Comparison of ENCODE assay signal across 8 cellular contexts in genomic region chr17:67475161-67475887, GRCh38.
DNase-seq lines count a peak whose midpoint lies in the region; ATAC-seq, FAIRE-seq and TF ChIP-seq lines count a peak whose summit lies in the region.

No MANE protein-coding gene starts in this region.

- TF ChIP-seq CTCF in BE2C (IDR thresholded peaks at IDR 0.05; ENCODE audit: low read depth, low read length) (peak; percentile 99), heart left ventricle (IDR thresholded peaks at IDR 0.05) (peak; percentile 70 to 89 (median 84))

- no peaks in the 10 kb centered on the region for H3K27me3 Mint-ChIP-seq in T-cell
- no peaks in the 10 kb centered on the region for H3K27me3 Mint-ChIP-seq in activated naive CD8-positive, alpha-beta T cell treated with anti-CD3 and anti-CD28 coated beads, Interleukin-2, amount 50 U/mL, for 24 hours

- peak overlapping the region; percentile 61 to 65 (median 61) for H3K4me3 Mint-ChIP-seq in T-cell
- peak overlapping the region; percentile 67 for H3K4me3 Mint-ChIP-seq in activated naive CD8-positive, alpha-beta T cell treated with anti-CD3 and anti-CD28 coated beads, Interleukin-2, amount 50 U/mL, for 24 hours

- H3K4me1 ChIP-seq in BE2C (peaks cover 9% of the 10 kb centered on the region), heart left ventricle (peaks cover 0 to 56% (median 21%) of the 10 kb centered on the region in 12 donors)

- no peak for TF ChIP-seq POLR2A in heart left ventricle (IDR thresholded peaks at IDR 0.05)

- H3K36me3 Mint-ChIP-seq in T-cell: peaks cover 5% of the 10 kb centered on the region
- peaks cover 6% of the 10 kb centered on the region for H3K36me3 Mint-ChIP-seq in activated naive CD8-positive, alpha-beta T cell treated with anti-CD3 and anti-CD28 coated beads, Interleukin-2, amount 50 U/mL, for 24 hours (ENCODE audit: low read depth)

- WGBS in heart left ventricle, 4 donors: 30 to 38% (median 34%) methylated on average over 21 of the region's 21 CpGs

- peak overlapping the region; percentile 89 to 94 for H3K27ac Mint-ChIP-seq in T-cell
- peak overlapping the region; percentile 79 for H3K27ac Mint-ChIP-seq in activated naive CD8-positive, alpha-beta T cell treated with anti-CD3 and anti-CD28 coated beads, Interleukin-2, amount 50 U/mL, for 24 hours

- H3K4me3 ChIP-seq in BE2C (ENCODE audit: low read depth, low read length) (peak overlapping the region; percentile 40), heart left ventricle (peak overlapping the region in 1 of 12 donors; percentile 2)

- H3K27me3 ChIP-seq in BE2C (no peaks in the 10 kb centered on the region), heart left ventricle (no peaks in the 10 kb centered on the region)

- peak; percentile 67 for ATAC-seq in GM21619 (IDR thresholded peaks at IDR 0.05; ENCODE audit: unreplicated experiment)
- peak; percentile 81 to 90 (median 82) for ATAC-seq in T-cell (replicated peaks in 1 of 4)
- peak; percentile 46 for ATAC-seq in activated naive CD8-positive, alpha-beta T cell treated with anti-CD3 and anti-CD28 coated beads, Interleukin-2, amount 50 U/mL, for 24 hours
- ATAC-seq in heart left ventricle: peak; percentile 62 to 82 (median 72)

- intact Hi-C loops in heart left ventricle (cut with DNase I): loop anchor here in 8 of 10 donors (2.0 to 10.0 kb wide), 8 partner anchors 97 to 212 kb away; partner anchors contain the start of gene PITPNC1 (in 3 of the 8)

- peak; percentile 92 for FAIRE-seq in urothelium cell line (lab: Jason Lieb, UNC)

- H3K9me3 Mint-ChIP-seq in T-cell: peaks cover 0 to 5% (median 0%) of the 10 kb centered on the region in 3 donors
- peaks cover 6% of the 10 kb centered on the region for H3K9me3 Mint-ChIP-seq in activated naive CD8-positive, alpha-beta T cell treated with anti-CD3 and anti-CD28 coated beads, Interleukin-2, amount 50 U/mL, for 24 hours

- CTCF ChIA-PET in T-cell (lab: Charles Lee): interaction anchor here (0.6 to 3.4 kb wide), 41 partner anchors 9 to 1038 kb away, joined by 3 to 86 read pairs (median 5); partner anchors contain the start of gene PITPNC1 (in 1 of the 2)

- peak; percentile 79 for DNase-seq in BE2C
- peak; percentile 3 for DNase-seq in NCI-H1417 treated with DMSO at 0.1 percent for 48 hours (lab: John Stamatoyannopoulos, UW)
- peak; percentile 74 to 90 (median 83) for DNase-seq in T-cell
- peak; percentile 80 for DNase-seq in activated naive CD8-positive, alpha-beta T cell treated with anti-CD3 and anti-CD28 coated beads, Interleukin-2, amount 50 U/mL, for 24 hours
- peak; percentile 74 to 81 (median 79) for DNase-seq in heart left ventricle
- peak; percentile 82 for DNase-seq in putamen (ENCODE audit: low spot score)
- peak; percentile 85 for DNase-seq in urothelium cell line (ENCODE audit: low spot score)

- peaks cover 70 to 75% (median 73%) of the 10 kb centered on the region in 3 donors for H3K4me1 Mint-ChIP-seq in T-cell
- H3K4me1 Mint-ChIP-seq in activated naive CD8-positive, alpha-beta T cell treated with anti-CD3 and anti-CD28 coated beads, Interleukin-2, amount 50 U/mL, for 24 hours: peaks cover 67% of the 10 kb centered on the region

- H3K36me3 ChIP-seq in BE2C (no peaks in the 10 kb centered on the region), heart left ventricle (no peaks in the 10 kb centered on the region)

- POLR2A ChIA-PET in T-cell (lab: Charles Lee): interaction anchor here (0.6 to 1.7 kb wide), 13 partner anchors 34 to 101 kb away, joined by 3 to 13 read pairs (median 3); no protein-coding TSS in a partner anchor

- no peaks in the 10 kb centered on the region for H3K9me3 ChIP-seq in BE2C
- H3K9me3 ChIP-seq in heart left ventricle: peaks cover 0 to 6% (median 0%) of the 10 kb centered on the region in 12 donors

- peak overlapping the region; percentile 60 to 87 (median 70) for H3K27ac ChIP-seq in heart left ventricle

Comparison
In these comparisons a context has a peak if more than half of its experiments do, and no peak if none do; other contexts are left out.
1. DNase-seq: peak in every context shown above with its lines; median percentile 85 in urothelium cell line; 83 in T-cell; 82 in putamen; 80 in activated naive CD8-positive, alpha-beta T cell treated with anti-CD3 and anti-CD28 coated beads, Interleukin-2, amount 50 U/mL, for 24 hours; 79 in BE2C; 79 in heart left ventricle; 3 in NCI-H1417 treated with DMSO at 0.1 percent for 48 hours.